10 cellular contexts compared by ENCODE assay signal in the genomic region with DNA sequence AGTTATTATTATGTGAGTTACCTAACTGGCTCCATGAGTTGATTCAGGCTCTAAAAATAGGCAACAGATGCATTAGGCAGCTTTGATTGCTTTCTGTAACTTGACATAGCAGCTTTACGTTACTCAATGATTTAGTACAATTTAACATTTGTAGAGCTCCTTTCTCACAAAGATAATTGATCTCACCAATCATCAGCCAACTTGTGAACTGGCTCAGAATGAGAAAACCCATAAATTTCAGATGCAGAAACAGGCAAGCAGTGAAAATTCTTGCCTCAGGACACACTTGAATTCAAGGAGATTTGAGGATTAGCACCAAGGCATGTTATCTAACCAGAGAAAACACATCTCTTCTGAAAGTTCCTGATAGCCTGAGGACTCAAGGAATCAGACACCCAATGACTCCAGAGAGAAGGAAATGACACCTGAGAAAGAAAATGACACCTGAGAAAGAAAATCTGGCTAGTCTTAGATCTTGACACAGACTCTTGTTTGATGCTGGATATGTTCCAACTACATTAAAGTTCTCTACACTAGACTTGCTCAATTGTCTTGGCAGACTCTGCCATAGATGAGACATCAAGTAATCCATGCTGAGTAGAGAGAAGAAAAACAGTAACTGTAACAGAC.
DNase-seq lines count a peak whose midpoint lies in the region; ATAC-seq and TF ChIP-seq lines count a peak whose summit lies in the region.
"Had no signal": no experiment of that assay in that cellular context is flagged by ENCODE, and none has a peak within 500 bp of the region (broad histone marks: within the 10 kb centered on the region; RNA-seq: fewer than 3 reads in every experiment).

No MANE protein-coding gene starts in this region.

- peak overlapping the region; percentile 5 for H3K27ac ChIP-seq in epithelial cell of prostate

- no peak for TF ChIP-seq CTCF in AG09309 (IDR thresholded peaks at IDR 0.05; ENCODE audit: control insufficient read depth, insufficient read depth, low read depth, low read length, missing control alignments)

- no peak overlapping the region for H3K4me3 ChIP-seq in AG09309 (ENCODE audit: control insufficient read depth, low read depth, low read length)

- peak; percentile 83 for DNase-seq in AG09309 (ENCODE audit: low read depth)
- DNase-seq in M059J (ENCODE audit: low read depth), result peak; percentile 68
- peak; percentile 78 for DNase-seq in epithelial cell of prostate (ENCODE audit: low read depth, low spot score)
- no peak for DNase-seq in HT-29 (ENCODE audit: low spot score)
- DNase-seq in superior temporal gyrus (ENCODE audit: extremely low spot score), result no peak
- no peak for DNase-seq in mesenteric fat pad (ENCODE audit: low spot score)
- DNase-seq: activated gamma-delta T cell treated with Interleukin-2 at 50 U/mL for 16 hours, NCI-H1694 had no signal

- ATAC-seq in GM19395 (IDR thresholded peaks at IDR 0.05; ENCODE audit: unreplicated experiment), result peak; percentile 43
- no peak for ATAC-seq in activated CD4-positive, CD25-positive, alpha-beta regulatory T cell treated with anti-CD3 and anti-CD28 coated beads, Interleukin-2, amount 50 U/mL, for 24 hours

Comparison
In these comparisons a context has a peak if more than half of its experiments do, and no peak if none do; other contexts are left out.
1. DNase-seq: peak in AG09309 (single experiment), M059J (single experiment) and epithelial cell of prostate (single experiment); none in HT-29 (single experiment), superior temporal gyrus (single experiment) and mesenteric fat pad (single experiment).